Comparison of ENCODE assay signal across 11 cellular contexts in genomic region chr2:157473585-157473984, GRCh38. TPM values are rescaled to one million over a fixed set of nuclear protein-coding genes. Genes with fewer than 3 reads are reported as not detected.
DNase-seq lines count a peak whose midpoint lies in the region; ATAC-seq lines count a peak whose summit lies in the region.
"Had no signal": no experiment of that assay in that cellular context is flagged by ENCODE, and none has a peak within 500 bp of the region (broad histone marks: within the 10 kb centered on the region; RNA-seq: fewer than 3 reads in every experiment).

No MANE protein-coding gene starts in this region.

- H3K36me3 Mint-ChIP-seq in activated T-helper 17 cell treated with anti-CD3 and anti-CD28 coated beads, Interleukin-2, amount 50 U/mL, for 72 hours (ENCODE audit: low read depth): peaks cover 16% of the 10 kb centered on the region

- H3K27me3 Mint-ChIP-seq in activated T-helper 17 cell treated with anti-CD3 and anti-CD28 coated beads, Interleukin-2, amount 50 U/mL, for 72 hours: no peaks in the 10 kb centered on the region

- H3K9me3 Mint-ChIP-seq in activated T-helper 17 cell treated with anti-CD3 and anti-CD28 coated beads, Interleukin-2, amount 50 U/mL, for 72 hours: no peaks in the 10 kb centered on the region

- H3K4me3 Mint-ChIP-seq in activated T-helper 17 cell treated with anti-CD3 and anti-CD28 coated beads, Interleukin-2, amount 50 U/mL, for 72 hours: peak overlapping the region; percentile 65

- H3K27ac Mint-ChIP-seq in activated T-helper 17 cell treated with anti-CD3 and anti-CD28 coated beads, Interleukin-2, amount 50 U/mL, for 72 hours: peak overlapping the region; percentile 76

- peak; percentile 47 for ATAC-seq in activated T-helper 17 cell treated with anti-CD3 and anti-CD28 coated beads, Interleukin-2, amount 50 U/mL, for 72 hours (replicated peaks)
- ATAC-seq: right cardiac atrium had no signal

- DNase-seq in ELR (ENCODE audit: low read depth) (peak; percentile 33), HCEC 1CT (peak; percentile 45), left kidney (ENCODE audit: low read depth, low spot score) (peak; percentile 42), GM03348 (ENCODE audit: low spot score) (no peak), DMS153 treated with DMSO at 0.1 percent for 48 hours (lab: John Stamatoyannopoulos, UW; ENCODE audit: unreplicated experiment) (no peak), NCI-H774 (lab: John Stamatoyannopoulos, UW) (no peak)
- DNase-seq: activated CD4-positive, alpha-beta T cell treated with anti-CD3 and anti-CD28 coated beads, Interleukin-2, amount 50 U/mL, for 48 hours; BE2C; right cardiac atrium; SHP77 treated with DMSO at 0.1 percent for 48 hours had no signal

- H3K4me1 Mint-ChIP-seq in activated T-helper 17 cell treated with anti-CD3 and anti-CD28 coated beads, Interleukin-2, amount 50 U/mL, for 72 hours: peaks cover 51% of the 10 kb centered on the region

RNA-seq across cellular contexts. Expression of gene CYTIP, which starts 29.7 kb away (rescaled TPM):
- 100 to 1,000 TPM; 581 to 591 TPM for total RNA-seq in activated T-helper 17 cell treated with anti-CD3 and anti-CD28 coated beads, Interleukin-2, amount 50 U/mL, for 72 hours

Comparison
In these comparisons a context has a peak if more than half of its experiments do, and no peak if none do; other contexts are left out.
1. DNase-seq: peak in ELR (single experiment), HCEC 1CT (single experiment) and left kidney (single experiment); none in GM03348 (single experiment), DMS153 treated with DMSO at 0.1 percent for 48 hours (single experiment) and NCI-H774 (single experiment).